15 cellular contexts compared by ENCODE assay signal in the genomic region with DNA sequence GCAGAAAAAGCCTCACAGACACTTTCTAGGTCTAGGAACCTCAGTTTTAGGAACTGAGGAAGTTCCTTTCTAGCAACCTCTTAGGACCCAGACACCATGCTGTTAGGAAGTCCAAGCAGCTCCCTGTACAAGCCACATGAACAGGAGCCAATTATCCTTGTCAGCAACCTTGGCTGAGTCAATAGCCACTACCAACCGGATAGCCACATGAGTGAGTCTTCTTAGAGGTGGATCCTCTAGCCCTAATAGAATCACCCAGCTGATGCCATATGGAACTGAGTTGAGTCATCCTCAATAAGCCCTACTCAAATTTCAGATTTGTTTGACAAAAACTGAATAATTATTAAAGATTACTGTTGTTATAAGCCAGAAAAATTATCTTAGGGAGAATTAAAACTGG.
"Had no signal": no experiment of that assay in that cellular context is flagged by ENCODE, and none has a peak within 500 bp of the region (broad histone marks: within the 10 kb centered on the region; RNA-seq: fewer than 3 reads in every experiment).

No MANE protein-coding gene starts in this region.

- H3K4me1 ChIP-seq: ascending aorta, esophagus squamous epithelium, pancreas, upper lobe of right lung had no signal

- H2AFZ ChIP-seq: hepatocyte had no signal

- H3K36me3 ChIP-seq: ascending aorta, cardiac muscle cell, esophagus squamous epithelium, pancreas, upper lobe of right lung had no signal

- H3K4me2 ChIP-seq: hepatocyte had no signal

- H3K9me3 ChIP-seq: esophagus squamous epithelium, pancreas, upper lobe of right lung had no signal

- H3K27me3 ChIP-seq: ascending aorta, cardiac muscle cell, esophagus squamous epithelium, hepatocyte, pancreas, upper lobe of right lung had no signal

- ATAC-seq: activated T-cell treated with anti-CD3 and anti-CD28 coated beads, Interleukin-2, amount 50 U/mL, for 72 hours; pancreas; stimulated activated naive CD8-positive, alpha-beta T cell treated with anti-CD3 and anti-CD28 coated beads, Interleukin-15, Interleukin-2, amounts not matched to agents 100 U/mL and 50 U/mL, for 24 hours; upper lobe of right lung had no signal

- DNase-seq: activated CD4-positive, alpha-beta memory T cell treated with anti-CD3 and anti-CD28 coated beads, Interleukin-2, amount 10 ng/mL, durations not matched to agents 7 days and 5 days; activated CD8-positive, alpha-beta memory T cell treated with anti-CD3 and anti-CD28 coated beads, Interleukin-2, amount 50 U/mL, for 4 hours; activated gamma-delta T cell treated with Interleukin-2 at 50 U/mL for 16 hours; activated T-cell treated with anti-CD3 and anti-CD28 coated beads, Interleukin-2, amount 50 U/mL, for 72 hours; esophagus squamous epithelium; kidney glomerular epithelial cell; pancreas; stimulated activated CD4-positive, alpha-beta T cell treated with anti-CD3 and anti-CD28 coated beads, Interleukin-2, amount 100 ng/mL, for 48 hours; stimulated activated naive CD8-positive, alpha-beta T cell treated with anti-CD3 and anti-CD28 coated beads, Interleukin-15, Interleukin-2, amounts not matched to agents 100 U/mL and 50 U/mL, for 24 hours; T-helper 9 cell; upper lobe of right lung had no signal

- H3K4me3 ChIP-seq: ascending aorta, cardiac muscle cell, esophagus squamous epithelium, hepatocyte, pancreas, upper lobe of right lung had no signal

- H3K27ac ChIP-seq: ascending aorta, cardiac muscle cell, esophagus squamous epithelium, hepatocyte, pancreas, upper lobe of right lung, VCaP had no signal

- H3K79me2 ChIP-seq: hepatocyte had no signal
